ENCODE assay signal across 37 cellular contexts in the genomic region with DNA sequence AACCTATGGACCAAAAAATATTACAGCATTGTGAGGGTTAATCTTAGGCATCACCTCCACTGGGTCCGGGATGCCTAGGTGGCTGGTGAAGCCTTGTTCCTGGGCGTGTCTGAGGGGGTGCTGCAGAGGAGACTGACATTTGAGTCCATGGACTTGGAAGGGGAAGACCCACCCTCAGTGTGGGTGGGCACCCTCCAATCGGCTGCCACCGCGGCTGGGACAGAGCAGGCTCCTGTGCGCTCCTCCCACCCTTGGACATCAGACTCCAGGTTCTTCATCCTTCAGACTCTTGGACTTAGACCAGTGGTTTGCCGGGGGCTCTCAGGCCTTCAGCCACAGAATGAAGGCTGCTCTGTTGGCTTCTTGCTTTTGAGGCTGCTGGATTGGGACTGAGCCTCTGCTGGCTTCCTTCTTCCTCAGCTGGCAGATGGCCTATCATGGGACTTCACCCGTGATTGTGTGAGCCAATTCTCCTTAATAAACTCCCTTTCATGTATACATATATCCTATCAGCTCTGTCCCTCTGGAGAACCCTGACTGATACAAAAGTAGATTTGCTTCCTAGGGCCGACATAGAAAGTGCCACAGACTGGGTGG.
"Had no signal": no experiment of that assay in that cellular context is flagged by ENCODE, and none has a peak within 500 bp of the region (broad histone marks: within the 10 kb centered on the region; RNA-seq: fewer than 3 reads in every experiment).

No MANE protein-coding gene starts in this region.

- H3K4me3 ChIP-seq: body of pancreas, MG63 had no signal

- H3K4me1 Mint-ChIP-seq: activated B cell treated with CpG ODN at 0.5 μM for 24 hours; activated CD4-positive, alpha-beta T cell treated with anti-CD3 and anti-CD28 coated beads, Interleukin-2, amount 10 ng/mL, durations not matched to agents 24 days and 14 days; activated naive CD4-positive, alpha-beta T cell treated with anti-CD3 and anti-CD28 coated beads, Interleukin-2, amount 50 U/mL, for 24 hours; activated naive CD8-positive, alpha-beta T cell treated with anti-CD3 and anti-CD28 coated beads, Interleukin-2, amount 10 ng/mL, durations not matched to agents 7 days and 5 days; activated T-helper 17 cell treated with anti-CD3 and anti-CD28 coated beads, Interleukin-2, amount 50 U/mL, for 72 hours had no signal

- H3K36me3 ChIP-seq: MG63 had no signal

- H3K9me3 ChIP-seq: body of pancreas, MG63 had no signal

- H3K27ac Mint-ChIP-seq: activated B cell treated with CpG ODN at 0.5 μM for 24 hours; activated CD4-positive, alpha-beta T cell treated with anti-CD3 and anti-CD28 coated beads, Interleukin-2, amount 10 ng/mL, durations not matched to agents 24 days and 14 days; activated CD8-positive, alpha-beta T cell treated with anti-CD3 and anti-CD28 coated beads for 36 hours; activated naive CD4-positive, alpha-beta T cell treated with anti-CD3 and anti-CD28 coated beads, Interleukin-2, amount 50 U/mL, for 24 hours; activated naive CD8-positive, alpha-beta T cell treated with anti-CD3 and anti-CD28 coated beads, Interleukin-2, amount 10 ng/mL, durations not matched to agents 7 days and 5 days; activated T-cell treated with anti-CD3 and anti-CD28 coated beads, Interleukin-2, amount 50 U/mL, for 72 hours; activated T-helper 17 cell treated with anti-CD3 and anti-CD28 coated beads, Interleukin-2, amount 50 U/mL, for 72 hours had no signal

- ATAC-seq: activated CD8-positive, alpha-beta T cell treated with anti-CD3 and anti-CD28 coated beads for 36 hours; activated T-cell treated with anti-CD3 and anti-CD28 coated beads, Interleukin-2, amount 50 U/mL, for 72 hours; activated T-helper 17 cell treated with anti-CD3 and anti-CD28 coated beads, Interleukin-2, amount 50 U/mL, for 72 hours; body of pancreas; PC-3; Right ventricle myocardium inferior had no signal

- H3K27ac ChIP-seq: body of pancreas, RWPE1, VCaP had no signal

- H3K4me3 Mint-ChIP-seq: activated B cell treated with CpG ODN at 0.5 μM for 24 hours; activated CD4-positive, alpha-beta T cell treated with anti-CD3 and anti-CD28 coated beads, Interleukin-2, amount 10 ng/mL, durations not matched to agents 24 days and 14 days; activated CD8-positive, alpha-beta T cell treated with anti-CD3 and anti-CD28 coated beads for 36 hours; activated naive CD4-positive, alpha-beta T cell treated with anti-CD3 and anti-CD28 coated beads, Interleukin-2, amount 50 U/mL, for 24 hours; activated naive CD8-positive, alpha-beta T cell treated with anti-CD3 and anti-CD28 coated beads, Interleukin-2, amount 10 ng/mL, durations not matched to agents 7 days and 5 days; activated T-cell treated with anti-CD3 and anti-CD28 coated beads, Interleukin-2, amount 50 U/mL, for 72 hours; activated T-helper 17 cell treated with anti-CD3 and anti-CD28 coated beads, Interleukin-2, amount 50 U/mL, for 72 hours had no signal

- H3K4me1 ChIP-seq: body of pancreas had no signal

- DNase-seq: activated B cell treated with CpG ODN at 0.5 μM for 24 hours; activated CD4-positive, alpha-beta T cell treated with anti-CD3 and anti-CD28 coated beads, Interleukin-2, amount 10 ng/mL, durations not matched to agents 24 days and 14 days; activated CD4-positive, alpha-beta T cell treated with anti-CD3 and anti-CD28 coated beads, Interleukin-2, amount 50 U/mL, for 4 hours; activated CD8-positive, alpha-beta T cell treated with anti-CD3 and anti-CD28 coated beads for 36 hours; activated gamma-delta T cell; activated naive CD4-positive, alpha-beta T cell treated with Interleukin-2 at 50 U/mL for 16 hours; activated naive CD8-positive, alpha-beta T cell treated with anti-CD3 and anti-CD28 coated beads, Interleukin-2, amount 10 ng/mL, durations not matched to agents 7 days and 5 days; activated T-cell treated with anti-CD3 and anti-CD28 coated beads, Interleukin-2, amount 50 U/mL, for 1 hour; activated T-cell treated with anti-CD3 and anti-CD28 coated beads, Interleukin-2, amount 50 U/mL, for 72 hours; amygdala; body of pancreas; caudate nucleus; cerebellar nuclear complex; Kasumi-1; KG1; MG63; NCI-H1048; NCI-H1105 treated with DMSO at 0.1 percent for 48 hours; NCI-H1436; NCI-H1694; NCI-H1930; NCI-H2081 treated with DMSO at 0.1 percent for 48 hours; NCI-H226; NCI-H446 treated with DMSO at 0.1 percent for 48 hours; NCI-H524; NCI-H69; PC-3; SIG-M5; SW 1271; T-helper 1 cell; T-helper 2 cell; T-helper 9 cell had no signal

- H3K36me3 Mint-ChIP-seq: activated naive CD4-positive, alpha-beta T cell treated with anti-CD3 and anti-CD28 coated beads, Interleukin-2, amount 50 U/mL, for 24 hours; activated naive CD8-positive, alpha-beta T cell treated with anti-CD3 and anti-CD28 coated beads, Interleukin-2, amount 10 ng/mL, durations not matched to agents 7 days and 5 days had no signal

- H3K9me3 Mint-ChIP-seq: activated B cell treated with CpG ODN at 0.5 μM for 24 hours; activated CD4-positive, alpha-beta T cell treated with anti-CD3 and anti-CD28 coated beads, Interleukin-2, amount 10 ng/mL, durations not matched to agents 24 days and 14 days; activated CD8-positive, alpha-beta T cell treated with anti-CD3 and anti-CD28 coated beads for 36 hours; activated naive CD4-positive, alpha-beta T cell treated with anti-CD3 and anti-CD28 coated beads, Interleukin-2, amount 50 U/mL, for 24 hours; activated naive CD8-positive, alpha-beta T cell treated with anti-CD3 and anti-CD28 coated beads, Interleukin-2, amount 10 ng/mL, durations not matched to agents 7 days and 5 days; activated T-cell treated with anti-CD3 and anti-CD28 coated beads, Interleukin-2, amount 50 U/mL, for 72 hours; activated T-helper 17 cell treated with anti-CD3 and anti-CD28 coated beads, Interleukin-2, amount 50 U/mL, for 72 hours had no signal

- H3K27me3 ChIP-seq: body of pancreas, MG63 had no signal
